In the genomic region with DNA sequence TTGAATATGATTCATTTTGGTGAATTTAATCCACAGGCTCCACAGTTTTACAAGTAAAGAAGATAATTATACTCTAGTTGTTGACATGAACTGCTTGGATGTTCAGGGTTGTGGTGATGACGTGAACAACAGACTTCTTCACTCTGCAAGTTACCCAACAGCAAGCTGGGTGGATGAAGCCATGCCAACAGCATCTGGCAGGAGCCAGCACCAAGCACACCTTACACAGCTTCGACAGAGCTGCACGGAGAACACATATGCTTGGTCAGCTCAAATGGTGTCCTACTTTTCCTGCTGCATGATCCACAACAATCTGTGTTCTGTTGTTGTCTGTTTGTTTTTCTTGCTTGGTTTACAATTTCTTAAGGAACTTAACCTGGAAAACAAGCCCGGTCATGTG, we compare ENCODE assay signal across 11 cellular contexts. TPM values are rescaled to one million over a fixed set of nuclear protein-coding genes. Genes with fewer than 3 reads are reported as not detected.
DNase-seq lines count a peak whose midpoint lies in the region; ATAC-seq and TF ChIP-seq lines count a peak whose summit lies in the region.
"Had no signal": no experiment of that assay in that cellular context is flagged by ENCODE, and none has a peak within 500 bp of the region (broad histone marks: within the 10 kb centered on the region; RNA-seq: fewer than 3 reads in every experiment).

No MANE protein-coding gene starts in this region.

- no peak for TF ChIP-seq CTCF in gastroesophageal sphincter (IDR thresholded peaks at IDR 0.05)
- no peak for TF ChIP-seq CTCF in parathyroid adenoma (IDR thresholded peaks at IDR 0.05)

- H3K27ac ChIP-seq in gastroesophageal sphincter (peak overlapping the region; percentile 68 to 89 (median 82)), parathyroid adenoma (peak overlapping the region; percentile 76)

- TF ChIP-seq POLR2A in gastroesophageal sphincter (IDR thresholded peaks at IDR 0.05) = no peak

- peak overlapping the region; percentile 50 for H3K4me2 ChIP-seq in parathyroid adenoma (ENCODE audit: low read length)

- TF ChIP-seq EP300 in gastroesophageal sphincter (IDR thresholded peaks at IDR 0.05) = no peak

- no peak overlapping the region for H3K4me3 ChIP-seq in gastroesophageal sphincter
- peak overlapping the region; percentile 11 for H3K4me3 ChIP-seq in parathyroid adenoma (ENCODE audit: low read depth, low read length)
- H3K4me3 ChIP-seq: pancreas had no signal

- peaks cover 5% of the 10 kb centered on the region for H3K79me2 ChIP-seq in parathyroid adenoma

- peak; percentile 35 for ATAC-seq in gastroesophageal sphincter
- no peak for ATAC-seq in HG03095 (IDR thresholded peaks at IDR 0.05; ENCODE audit: unreplicated experiment)
- ATAC-seq: stimulated activated naive B cell treated with anti-CD40 and anti-IgM and Interleukin-4, amounts not matched to agents 10 μg/mL and 1 μg/mL and 100 μg/mL, for 72 hours had no signal

- H3K27me3 ChIP-seq in gastroesophageal sphincter = no peaks in the 10 kb centered on the region
- H3K27me3 ChIP-seq in parathyroid adenoma (ENCODE audit: control insufficient read depth, insufficient read depth, low read length) = no peaks in the 10 kb centered on the region
- H3K27me3 ChIP-seq: pancreas had no signal

- H3K36me3 ChIP-seq in gastroesophageal sphincter (no peaks in the 10 kb centered on the region), parathyroid adenoma (ENCODE audit: control insufficient read depth, insufficient read depth, low read length) (no peaks in the 10 kb centered on the region)
- H3K36me3 ChIP-seq: pancreas had no signal

- 37 to 48% methylated on average over 3 to 4 of the region's 4 CpGs for WGBS in gastroesophageal sphincter (ENCODE audit: low coverage in 1 of 2), 2 donors

- DNase-seq in Ammon's horn (ENCODE audit: low spot score) (peak; percentile 7), astrocyte of the hippocampus (ENCODE audit: low read depth, low spot score) (peak; percentile 18), NCI-H1417 (lab: John Stamatoyannopoulos, UW) (no peak), activated gamma-delta T cell treated with Interleukin-2 at 50 U/mL for 16 hours (no peak)
- DNase-seq in stimulated activated CD4-positive, alpha-beta T cell treated with anti-CD3 and anti-CD28 coated beads, Interleukin-4, amount 100 ng/mL, for 24 hours = no peak
- DNase-seq: CD4-positive, alpha-beta memory T cell; stimulated activated naive B cell treated with anti-CD40 and anti-IgM and Interleukin-4, amounts not matched to agents 10 μg/mL and 1 μg/mL and 100 μg/mL, for 72 hours had no signal

- no peaks in the 10 kb centered on the region for H3K9me3 ChIP-seq in gastroesophageal sphincter
- H3K9me3 ChIP-seq in parathyroid adenoma (ENCODE audit: control insufficient read depth, low read length) = no peaks in the 10 kb centered on the region
- H3K9me3 ChIP-seq: pancreas had no signal

- H3K4me1 ChIP-seq in gastroesophageal sphincter (peaks cover 25 to 100% (median 53%) of the 10 kb centered on the region in 3 donors), parathyroid adenoma (peaks cover 54% of the 10 kb centered on the region)

- H2AFZ ChIP-seq in parathyroid adenoma = peak overlapping the region; percentile 56

- no peak overlapping the region for H3K9ac ChIP-seq in parathyroid adenoma

RNA-seq across cellular contexts. Expression of gene NOD1, which starts 9.8 kb away (rescaled TPM):
- 10 to 100 TPM; 10.3 to 28.1 (median 16.9) TPM for total RNA-seq in gastroesophageal sphincter

RNA-seq across cellular contexts. Expression of gene GGCT, which starts 35.8 kb away (rescaled TPM):
- 10 to 100 TPM; 16.7 to 29.0 (median 23.7) TPM for total RNA-seq in gastroesophageal sphincter

Comparison
In these comparisons a context has a peak if more than half of its experiments do, and no peak if none do; other contexts are left out.
1. DNase-seq: peak in Ammon's horn (single experiment) and astrocyte of the hippocampus (single experiment); none in NCI-H1417 (0 of 3), stimulated activated CD4-positive, alpha-beta T cell treated with anti-CD3 and anti-CD28 coated beads, Interleukin-4, amount 100 ng/mL, for 24 hours (single experiment) and activated gamma-delta T cell treated with Interleukin-2 at 50 U/mL for 16 hours (single experiment).